Comparison of ENCODE assay signal across 20 cellular contexts in the genomic region with DNA sequence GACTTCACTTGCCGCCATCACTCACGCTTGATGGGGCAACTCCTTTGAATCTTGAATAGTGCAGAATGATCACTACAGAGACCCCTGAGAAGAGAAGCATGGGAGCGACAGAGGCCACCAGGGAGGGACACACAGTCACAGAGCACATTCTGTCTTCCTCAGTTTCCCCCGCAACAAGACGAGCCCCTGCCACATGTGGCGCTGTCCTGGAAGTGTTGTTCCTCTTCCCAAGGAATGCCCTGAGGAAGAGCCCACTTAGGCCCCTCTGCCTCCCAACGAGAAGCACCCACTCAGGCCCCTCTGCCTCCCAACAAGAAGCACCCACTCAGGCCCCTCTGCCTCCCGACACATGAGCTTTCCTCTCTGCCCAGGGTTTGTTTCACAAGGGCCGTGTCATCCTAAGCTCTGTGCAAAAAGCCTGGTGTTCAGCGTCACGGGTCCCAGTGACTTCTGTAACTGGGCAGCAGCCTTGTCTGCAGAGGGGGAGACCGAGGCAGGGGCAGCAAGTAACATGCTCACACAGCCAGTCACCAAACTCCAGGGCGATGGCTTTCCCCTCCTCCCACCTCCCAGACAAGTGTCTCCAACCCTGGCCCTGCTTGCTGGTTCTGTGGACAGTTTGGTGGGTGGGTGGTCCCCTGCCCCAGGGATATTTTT. TPM values are rescaled to one million over a fixed set of nuclear protein-coding genes. Genes with fewer than 3 reads are reported as not detected.
A peak's percentile ranks its signal among the peaks of the same experiment; 100 is the strongest.
DNase-seq lines count a peak whose midpoint lies in the region; ATAC-seq and TF ChIP-seq lines count a peak whose summit lies in the region.
"Had no signal": no experiment of that assay in that cellular context is flagged by ENCODE, and none has a peak within 500 bp of the region (broad histone marks: within the 10 kb centered on the region; RNA-seq: fewer than 3 reads in every experiment).

No MANE protein-coding gene starts in this region.

- H3K4me1 Mint-ChIP-seq in activated naive CD8-positive, alpha-beta T cell treated with anti-CD3 and anti-CD28 coated beads, Interleukin-2, amount 50 U/mL, for 24 hours, result peaks cover 46% of the 10 kb centered on the region
- H3K4me1 Mint-ChIP-seq in naive B cell, result peaks cover 56 to 88% (median 63%) of the 10 kb centered on the region in 3 donors
- H3K4me1 Mint-ChIP-seq: natural killer cell had no signal

- TF ChIP-seq CTCF in tibial artery (IDR thresholded peaks at IDR 0.05), result no peak
- TF ChIP-seq CTCF in upper lobe of right lung (IDR thresholded peaks at IDR 0.05), result no peak

- peaks cover 10% of the 10 kb centered on the region for H3K36me3 Mint-ChIP-seq in activated naive CD8-positive, alpha-beta T cell treated with anti-CD3 and anti-CD28 coated beads, Interleukin-2, amount 50 U/mL, for 24 hours (ENCODE audit: low read depth)
- H3K36me3 Mint-ChIP-seq in naive B cell, result peaks cover 6 to 9% of the 10 kb centered on the region in 2 donors
- H3K36me3 Mint-ChIP-seq: natural killer cell had no signal

- no peak overlapping the region for H3K27ac Mint-ChIP-seq in activated naive CD8-positive, alpha-beta T cell treated with anti-CD3 and anti-CD28 coated beads, Interleukin-2, amount 50 U/mL, for 24 hours
- H3K27ac Mint-ChIP-seq in naive B cell, result peak overlapping the region; percentile 89 to 99 (median 96)
- H3K27ac Mint-ChIP-seq: natural killer cell, progenitor cell of endocrine pancreas had no signal

- no peaks in the 10 kb centered on the region for H3K9me3 ChIP-seq in tibial artery
- no peaks in the 10 kb centered on the region for H3K9me3 ChIP-seq in upper lobe of right lung
- H3K9me3 ChIP-seq: gastroesophageal sphincter had no signal

- no peaks in the 10 kb centered on the region for H3K9me3 Mint-ChIP-seq in activated naive CD8-positive, alpha-beta T cell treated with anti-CD3 and anti-CD28 coated beads, Interleukin-2, amount 50 U/mL, for 24 hours
- H3K9me3 Mint-ChIP-seq in naive B cell, result no peaks in the 10 kb centered on the region
- H3K9me3 Mint-ChIP-seq: natural killer cell had no signal

- H3K27ac ChIP-seq in tibial artery, result peak overlapping the region; percentile 20 to 40
- H3K27ac ChIP-seq in upper lobe of right lung, result no peak overlapping the region

- H3K4me3 Mint-ChIP-seq in activated naive CD8-positive, alpha-beta T cell treated with anti-CD3 and anti-CD28 coated beads, Interleukin-2, amount 50 U/mL, for 24 hours, result peak overlapping the region; percentile 58
- peak overlapping the region in 7 of 8 donors; percentile 52 to 93 (median 76) for H3K4me3 Mint-ChIP-seq in naive B cell
- H3K4me3 Mint-ChIP-seq: natural killer cell had no signal

- H3K4me1 ChIP-seq in tibial artery (peaks cover 0 to 15% (median 15%) of the 10 kb centered on the region in 4 donors), upper lobe of right lung (peaks cover 21% of the 10 kb centered on the region)

- peak; percentile 32 for DNase-seq in Right ventricle myocardium superior
- DNase-seq in left ventricle myocardium superior, result no peak
- no peak for DNase-seq in activated naive CD8-positive, alpha-beta T cell treated with anti-CD3 and anti-CD28 coated beads, Interleukin-2, amount 50 U/mL, for 24 hours
- no peak for DNase-seq in naive B cell
- DNase-seq in tibial artery, result peak in 1 of 2 donors; percentile 55
- DNase-seq in NCI-H526 (lab: John Stamatoyannopoulos, UW), result no peak
- no peak for DNase-seq in upper lobe of right lung
- DNase-seq in NCI-H146 (lab: John Stamatoyannopoulos, UW), result no peak
- DNase-seq: activated gamma-delta T cell treated with Interleukin-2 at 50 U/mL for 16 hours; cortex of kidney; NCI-H187; NCI-H446; stimulated activated naive CD4-positive, alpha-beta T cell treated with Interleukin-2 at 50 U/mL for 16 hours; T-helper 1 cell had no signal

- no peak for ATAC-seq in Right ventricle myocardium superior (ENCODE audit: poor library complexity)
- no peak for ATAC-seq in left ventricle myocardium superior
- no peak for ATAC-seq in activated naive CD8-positive, alpha-beta T cell treated with anti-CD3 and anti-CD28 coated beads, Interleukin-2, amount 50 U/mL, for 24 hours
- ATAC-seq in naive B cell (ENCODE audit: low read depth in 2 of 2), result no peak
- ATAC-seq in upper lobe of right lung, result no peak
- ATAC-seq: HepG2 had no signal

- H3K27me3 ChIP-seq in tibial artery (no peaks in the 10 kb centered on the region), upper lobe of right lung (no peaks in the 10 kb centered on the region)
- H3K27me3 ChIP-seq: gastroesophageal sphincter had no signal

- intact Hi-C loops in Right ventricle myocardium superior (cut with DNase I), result no loop called here
- intact Hi-C loops in left ventricle myocardium superior (cut with micrococcal nuclease), result no loop called here
- intact Hi-C loops in tibial artery (cut with DNase I; ENCODE audit: low total_unique reads), result no loop called here
- intact Hi-C loops in upper lobe of right lung (cut with DNase I), result no loop called here

- no peaks in the 10 kb centered on the region for H3K27me3 Mint-ChIP-seq in activated naive CD8-positive, alpha-beta T cell treated with anti-CD3 and anti-CD28 coated beads, Interleukin-2, amount 50 U/mL, for 24 hours
- no peaks in the 10 kb centered on the region for H3K27me3 Mint-ChIP-seq in naive B cell
- H3K27me3 Mint-ChIP-seq: progenitor cell of endocrine pancreas had no signal

- H3K36me3 ChIP-seq in tibial artery, result peaks cover 3 to 38% (median 15%) of the 10 kb centered on the region in 3 donors
- H3K36me3 ChIP-seq in upper lobe of right lung, result peaks cover 26% of the 10 kb centered on the region

- H3K4me3 ChIP-seq in tibial artery (no peak overlapping the region), upper lobe of right lung (no peak overlapping the region)
- H3K4me3 ChIP-seq: lung had no signal

RNA-seq across cellular contexts. Expression of a gene that starts 19.8 kb away (rescaled TPM):
- total RNA-seq in Right ventricle myocardium superior, result 3.8 TPM
- total RNA-seq in left ventricle myocardium superior, result 4.0 TPM
- 10 to 100 TPM in 4 of 6 donors, 1 to 10 TPM in 2; 4.9 to 15.7 (median 11.2) TPM for polyA plus RNA-seq in naive B cell (ENCODE audit: low read depth in 6 of 6)
- total RNA-seq in upper lobe of right lung, result 21.6 TPM

RNA-seq across cellular contexts. Expression of a gene that starts 37.4 kb away (rescaled TPM):
- not detected for total RNA-seq in Right ventricle myocardium superior
- total RNA-seq in left ventricle myocardium superior, result not detected
- polyA plus RNA-seq in naive B cell (ENCODE audit: low read depth in 6 of 6), result not detected
- total RNA-seq in upper lobe of right lung, result 0.84 TPM
- total RNA-seq: activated CD8-positive, alpha-beta memory T cell treated with anti-CD3 and anti-CD28 coated beads for 36 hours; HepG2 had no signal
- polyA plus RNA-seq: HepG2 had no signal
